20 cellular contexts compared by ENCODE assay signal in genomic region chr2:60719331-60719730, GRCh38. TPM values are rescaled to one million over a fixed set of nuclear protein-coding genes. Genes with fewer than 3 reads are reported as not detected.
DNase-seq lines count a peak whose midpoint lies in the region; ATAC-seq and TF ChIP-seq lines count a peak whose summit lies in the region.
"Had no signal": no experiment of that assay in that cellular context is flagged by ENCODE, and none has a peak within 500 bp of the region (broad histone marks: within the 10 kb centered on the region; RNA-seq: fewer than 3 reads in every experiment).

No MANE protein-coding gene starts in this region.

- peak overlapping the region; percentile 48 for H2AFZ ChIP-seq in parathyroid adenoma

- CTCF ChIA-PET in activated CD8-positive, alpha-beta T cell treated with anti-CD3 and anti-CD28 coated beads for 36 hours (lab: Charles Lee), result interaction anchor here (0.9 to 4.2 kb wide), 2 partner anchors 11 to 45 kb away, joined by 3 to 14 read pairs; no protein-coding TSS in a partner anchor
- CTCF ChIA-PET in activated CD8-positive, alpha-beta T cell treated with anti-CD3 and anti-CD28 coated beads, Interleukin-2, amount 10 ng/mL, durations not matched to agents 7 days and 5 days (lab: Charles Lee), result interaction anchor here (1.4 kb wide), 1 partner anchor 12 kb away, joined by 6 read pairs; no protein-coding TSS in a partner anchor

- H3K9me3 ChIP-seq in RWPE2 (ENCODE audit: severe bottlenecking) (no peaks in the 10 kb centered on the region), parathyroid adenoma (ENCODE audit: control insufficient read depth, low read length) (no peaks in the 10 kb centered on the region)
- H3K9me3 ChIP-seq: BE2C, HAP-1, SJSA1 had no signal

- peak overlapping the region; percentile 26 for H3K27ac Mint-ChIP-seq in activated CD8-positive, alpha-beta T cell treated with anti-CD3 and anti-CD28 coated beads for 36 hours
- no peak overlapping the region for H3K27ac Mint-ChIP-seq in activated CD8-positive, alpha-beta T cell treated with anti-CD3 and anti-CD28 coated beads, Interleukin-2, amount 10 ng/mL, durations not matched to agents 7 days and 5 days
- H3K27ac Mint-ChIP-seq in activated T-helper 2 cell treated with anti-CD3 and anti-CD28 coated beads, Interferon-gamma antibody, Interleukin-2, Interleukin-4, amounts not matched to agents 10 μg/mL and 5 μg/mL and 100 μg/mL, durations not matched to agents 14 hours and 24 hours and 36 hours, result no peak overlapping the region
- H3K27ac Mint-ChIP-seq: CD4-positive, alpha-beta T cell had no signal

- H3K4me3 ChIP-seq in RWPE2 (ENCODE audit: severe bottlenecking) (no peak overlapping the region), epithelial cell of esophagus (ENCODE audit: low read length) (no peak overlapping the region), parathyroid adenoma (ENCODE audit: low read depth, low read length) (no peak overlapping the region)
- H3K4me3 ChIP-seq: HAP-1, SJSA1 had no signal

- POLR2A ChIA-PET in activated CD8-positive, alpha-beta T cell treated with anti-CD3 and anti-CD28 coated beads for 36 hours (lab: Charles Lee), result no interaction called here
- POLR2A ChIA-PET in activated CD8-positive, alpha-beta T cell treated with anti-CD3 and anti-CD28 coated beads, Interleukin-2, amount 10 ng/mL, durations not matched to agents 7 days and 5 days (lab: Charles Lee), result no interaction called here

- H3K4me1 Mint-ChIP-seq in activated CD8-positive, alpha-beta T cell treated with anti-CD3 and anti-CD28 coated beads for 36 hours (ENCODE audit: low read depth), result peaks cover 3% of the 10 kb centered on the region
- H3K4me1 Mint-ChIP-seq in activated CD8-positive, alpha-beta T cell treated with anti-CD3 and anti-CD28 coated beads, Interleukin-2, amount 10 ng/mL, durations not matched to agents 7 days and 5 days (ENCODE audit: low read depth), result peaks cover 2% of the 10 kb centered on the region
- peaks cover 2% of the 10 kb centered on the region for H3K4me1 Mint-ChIP-seq in activated T-helper 2 cell treated with anti-CD3 and anti-CD28 coated beads, Interferon-gamma antibody, Interleukin-2, Interleukin-4, amounts not matched to agents 10 μg/mL and 5 μg/mL and 100 μg/mL, durations not matched to agents 14 hours and 24 hours and 36 hours (ENCODE audit: low read depth)

- H3K79me2 ChIP-seq in parathyroid adenoma, result no peaks in the 10 kb centered on the region

- peak overlapping the region; percentile 16 for H3K27ac ChIP-seq in RWPE2 (ENCODE audit: poor library complexity, severe bottlenecking)
- no peak overlapping the region for H3K27ac ChIP-seq in parathyroid adenoma
- H3K27ac ChIP-seq: SJSA1 had no signal

- no peaks in the 10 kb centered on the region for H3K36me3 ChIP-seq in RWPE2 (ENCODE audit: low read depth)
- H3K36me3 ChIP-seq in parathyroid adenoma (ENCODE audit: control insufficient read depth, insufficient read depth, low read length), result no peaks in the 10 kb centered on the region
- H3K36me3 ChIP-seq: BE2C, HAP-1, SJSA1 had no signal

- H3K4me2 ChIP-seq in parathyroid adenoma (ENCODE audit: low read length), result no peak overlapping the region

- no peak for TF ChIP-seq CTCF in activated CD8-positive, alpha-beta T cell treated with anti-CD3 and anti-CD28 coated beads for 36 hours (IDR thresholded peaks at IDR 0.05)
- TF ChIP-seq CTCF in RWPE2 (IDR thresholded peaks at IDR 0.05; ENCODE audit: poor library complexity, severe bottlenecking) (no peak), epithelial cell of esophagus (IDR thresholded peaks at IDR 0.05; ENCODE audit: insufficient read depth, low read depth, low read length, missing control alignments) (no peak), parathyroid adenoma (IDR thresholded peaks at IDR 0.05) (no peak)

- no peaks in the 10 kb centered on the region for H3K9me3 Mint-ChIP-seq in activated CD8-positive, alpha-beta T cell treated with anti-CD3 and anti-CD28 coated beads for 36 hours
- no peaks in the 10 kb centered on the region for H3K9me3 Mint-ChIP-seq in activated CD8-positive, alpha-beta T cell treated with anti-CD3 and anti-CD28 coated beads, Interleukin-2, amount 10 ng/mL, durations not matched to agents 7 days and 5 days (ENCODE audit: insufficient read depth)
- no peaks in the 10 kb centered on the region for H3K9me3 Mint-ChIP-seq in activated T-helper 2 cell treated with anti-CD3 and anti-CD28 coated beads, Interferon-gamma antibody, Interleukin-2, Interleukin-4, amounts not matched to agents 10 μg/mL and 5 μg/mL and 100 μg/mL, durations not matched to agents 14 hours and 24 hours and 36 hours
- H3K9me3 Mint-ChIP-seq: CD4-positive, alpha-beta T cell had no signal

- H3K4me1 ChIP-seq in RWPE2 (ENCODE audit: insufficient read depth, poor library complexity, severe bottlenecking) (peaks cover 13% of the 10 kb centered on the region), parathyroid adenoma (no peaks in the 10 kb centered on the region)
- H3K4me1 ChIP-seq: BE2C, HAP-1, SJSA1 had no signal

- H3K36me3 Mint-ChIP-seq in activated CD8-positive, alpha-beta T cell treated with anti-CD3 and anti-CD28 coated beads for 36 hours (ENCODE audit: low read depth), result no peaks in the 10 kb centered on the region
- no peaks in the 10 kb centered on the region for H3K36me3 Mint-ChIP-seq in activated CD8-positive, alpha-beta T cell treated with anti-CD3 and anti-CD28 coated beads, Interleukin-2, amount 10 ng/mL, durations not matched to agents 7 days and 5 days (ENCODE audit: low read depth)
- no peaks in the 10 kb centered on the region for H3K36me3 Mint-ChIP-seq in activated T-helper 2 cell treated with anti-CD3 and anti-CD28 coated beads, Interferon-gamma antibody, Interleukin-2, Interleukin-4, amounts not matched to agents 10 μg/mL and 5 μg/mL and 100 μg/mL, durations not matched to agents 14 hours and 24 hours and 36 hours (ENCODE audit: low read depth)

- intact Hi-C loops in activated CD8-positive, alpha-beta T cell treated with anti-CD3 and anti-CD28 coated beads for 36 hours (cut with micrococcal nuclease), result no loop called here
- intact Hi-C loops in activated T-helper 2 cell treated with anti-CD3 and anti-CD28 coated beads, Interferon-gamma antibody, Interleukin-2, Interleukin-4, amounts not matched to agents 10 μg/mL and 5 μg/mL and 100 μg/mL, durations not matched to agents 14 hours and 24 hours and 36 hours (cut with micrococcal nuclease), result no loop called here

- no peak overlapping the region for H3K9ac ChIP-seq in parathyroid adenoma

- DNase-seq in activated CD8-positive, alpha-beta T cell treated with anti-CD3 and anti-CD28 coated beads for 36 hours, result no peak
- no peak for DNase-seq in activated CD8-positive, alpha-beta T cell treated with anti-CD3 and anti-CD28 coated beads, Interleukin-2, amount 10 ng/mL, durations not matched to agents 7 days and 5 days
- DNase-seq in RWPE2 (ENCODE audit: low spot score) (no peak), epithelial cell of esophagus (ENCODE audit: low read depth) (peak; percentile 82), cerebellar cortex (ENCODE audit: low spot score) (no peak)
- DNase-seq in activated T-helper 2 cell treated with anti-CD3 and anti-CD28 coated beads, Interferon-gamma antibody, Interleukin-2, Interleukin-4, amounts not matched to agents 10 μg/mL and 5 μg/mL and 100 μg/mL, durations not matched to agents 14 hours and 24 hours and 36 hours (ENCODE audit: low spot score), result no peak
- DNase-seq in stimulated activated naive CD4-positive, alpha-beta T cell treated with Interleukin-2 at 50 U/mL for 16 hours (lab: John Stamatoyannopoulos, UW), result no peak
- DNase-seq: BE2C; CD4-positive, alpha-beta T cell; DMS153; GF-D8; KBM-7; NCI-H1417; NCI-H1930; NCI-H226; NCI-H524; NCI-H82 had no signal

- no peaks in the 10 kb centered on the region for H3K27me3 ChIP-seq in RWPE2 (ENCODE audit: insufficient read depth, poor library complexity, severe bottlenecking)
- no peaks in the 10 kb centered on the region for H3K27me3 ChIP-seq in parathyroid adenoma (ENCODE audit: control insufficient read depth, insufficient read depth, low read length)
- H3K27me3 ChIP-seq: BE2C, SJSA1 had no signal

- ATAC-seq in activated CD8-positive, alpha-beta T cell treated with anti-CD3 and anti-CD28 coated beads for 36 hours, result peak; percentile 58
- no peak for ATAC-seq in activated CD8-positive, alpha-beta T cell treated with anti-CD3 and anti-CD28 coated beads, Interleukin-2, amount 10 ng/mL, durations not matched to agents 7 days and 5 days
- 0 out of 3 replicates have a peak, but pooled peaks have one; percentile 50 for ATAC-seq in RWPE2 (ENCODE audit: low read depth)

- H3K27me3 Mint-ChIP-seq in activated CD8-positive, alpha-beta T cell treated with anti-CD3 and anti-CD28 coated beads for 36 hours, result no peaks in the 10 kb centered on the region
- no peaks in the 10 kb centered on the region for H3K27me3 Mint-ChIP-seq in activated CD8-positive, alpha-beta T cell treated with anti-CD3 and anti-CD28 coated beads, Interleukin-2, amount 10 ng/mL, durations not matched to agents 7 days and 5 days (ENCODE audit: low read depth)
- H3K27me3 Mint-ChIP-seq in activated T-helper 2 cell treated with anti-CD3 and anti-CD28 coated beads, Interferon-gamma antibody, Interleukin-2, Interleukin-4, amounts not matched to agents 10 μg/mL and 5 μg/mL and 100 μg/mL, durations not matched to agents 14 hours and 24 hours and 36 hours (ENCODE audit: low read depth), result no peaks in the 10 kb centered on the region
- H3K27me3 Mint-ChIP-seq: CD4-positive, alpha-beta T cell had no signal

- H3K4me3 Mint-ChIP-seq in activated CD8-positive, alpha-beta T cell treated with anti-CD3 and anti-CD28 coated beads for 36 hours, result no peak overlapping the region
- no peak overlapping the region for H3K4me3 Mint-ChIP-seq in activated CD8-positive, alpha-beta T cell treated with anti-CD3 and anti-CD28 coated beads, Interleukin-2, amount 10 ng/mL, durations not matched to agents 7 days and 5 days
- no peak overlapping the region for H3K4me3 Mint-ChIP-seq in activated T-helper 2 cell treated with anti-CD3 and anti-CD28 coated beads, Interferon-gamma antibody, Interleukin-2, Interleukin-4, amounts not matched to agents 10 μg/mL and 5 μg/mL and 100 μg/mL, durations not matched to agents 14 hours and 24 hours and 36 hours (ENCODE audit: low read depth)
- H3K4me3 Mint-ChIP-seq: CD4-positive, alpha-beta T cell had no signal

RNA-seq across cellular contexts. Expression of gene PAPOLG, which starts 36.7 kb away (rescaled TPM):
- 10 to 100 TPM; 13.2 to 13.8 TPM for total RNA-seq in activated CD8-positive, alpha-beta T cell treated with anti-CD3 and anti-CD28 coated beads for 36 hours
- total RNA-seq in activated CD8-positive, alpha-beta T cell treated with anti-CD3 and anti-CD28 coated beads, Interleukin-2, amount 10 ng/mL, durations not matched to agents 7 days and 5 days, result 10 to 100 TPM; 17.3 to 19.5 TPM
- 20.4 and 21.2 TPM in 2 replicates for total RNA-seq in activated T-helper 2 cell treated with anti-CD3 and anti-CD28 coated beads, Interferon-gamma antibody, Interleukin-2, Interleukin-4, amounts not matched to agents 10 μg/mL and 5 μg/mL and 100 μg/mL, durations not matched to agents 14 hours and 24 hours and 36 hours
